Comparison of ENCODE assay signal across 10 cellular contexts in genomic region chr13:96817336-96817941, GRCh38.
DNase-seq lines count a peak whose midpoint lies in the region; ATAC-seq and TF ChIP-seq lines count a peak whose summit lies in the region.
"Had no signal": no experiment of that assay in that cellular context is flagged by ENCODE, and none has a peak within 500 bp of the region (broad histone marks: within the 10 kb centered on the region; RNA-seq: fewer than 3 reads in every experiment).

No MANE protein-coding gene starts in this region.

- H2AFZ ChIP-seq in SK-N-SH (ENCODE audit: low read depth): no peak overlapping the region

- peak; percentile 14 for DNase-seq in SK-N-SH
- no peak for DNase-seq in Peyer's patch
- peak; percentile 14 for DNase-seq in glomerular endothelial cell (ENCODE audit: extremely low read depth, low read depth, low spot score)
- DNase-seq in thyroid gland: no peak
- DNase-seq in activated naive CD4-positive, alpha-beta T cell treated with anti-CD3 and anti-CD28 coated beads, Interleukin-2, amount 10 ng/mL, durations not matched to agents 7 days and 5 days: no peak
- no peak for DNase-seq in T-helper 9 cell
- DNase-seq: CD4-positive, CD25-positive, alpha-beta regulatory T cell; posterior cingulate gyrus had no signal

- H3K4me1 Mint-ChIP-seq in activated naive CD4-positive, alpha-beta T cell treated with anti-CD3 and anti-CD28 coated beads, Interleukin-2, amount 10 ng/mL, durations not matched to agents 7 days and 5 days: no peaks in the 10 kb centered on the region
- H3K4me1 Mint-ChIP-seq: CD4-positive, CD25-positive, alpha-beta regulatory T cell had no signal

- TF ChIP-seq POLR2A in Peyer's patch (IDR thresholded peaks at IDR 0.05) (no peak), thyroid gland (IDR thresholded peaks at IDR 0.05) (no peak)

- no peaks in the 10 kb centered on the region for H3F3A ChIP-seq in SK-N-SH (replicated peaks; ENCODE audit: insufficient read depth)

- CTCF ChIA-PET in SK-N-SH (lab: Yijun Ruan, JAX): interaction anchor here (0.6 to 3.4 kb wide), 66 partner anchors 8 to 906 kb away, joined by 3 to 57 read pairs (median 4); partner anchors contain the start of gene UGGT2
- CTCF ChIA-PET in activated naive CD4-positive, alpha-beta T cell treated with anti-CD3 and anti-CD28 coated beads, Interleukin-2, amount 10 ng/mL, durations not matched to agents 7 days and 5 days (lab: Charles Lee): interaction anchor here (1.2 to 1.3 kb wide), 2 partner anchors 796 to 798 kb away, joined by 5 to 11 read pairs; no protein-coding TSS in a partner anchor

- peak; percentile 78 for TF ChIP-seq RAD21 in SK-N-SH (IDR thresholded peaks at IDR 0.05; ENCODE audit: low read length)

- H3K9me3 ChIP-seq in SK-N-SH (no peaks in the 10 kb centered on the region), Peyer's patch (no peaks in the 10 kb centered on the region), thyroid gland (no peaks in the 10 kb centered on the region)

- intact Hi-C loops in thyroid gland (cut with DNase I): no loop called here

- no peak overlapping the region for H3K4me2 ChIP-seq in SK-N-SH

- WGBS in SK-N-SH (ENCODE audit: low lambda C conversion rate): 4% methylated on average over 4 of the region's 4 CpGs
- 28 to 32% methylated on average over 4 of the region's 4 CpGs for WGBS in thyroid gland, 2 donors

- no peak for ATAC-seq in SK-N-SH treated with all-trans-retinoic acid at 6 μM for 48 hours
- ATAC-seq in HG02970 (IDR thresholded peaks at IDR 0.05; ENCODE audit: low FRiP score, unreplicated experiment): no peak

- H3K27me3 ChIP-seq in SK-N-SH (ENCODE audit: insufficient read depth) (no peaks in the 10 kb centered on the region), Peyer's patch (no peaks in the 10 kb centered on the region), thyroid gland (no peaks in the 10 kb centered on the region)

- TF ChIP-seq CTCF in SK-N-SH (IDR thresholded peaks at IDR 0.05): peak; percentile 66
- peak in 4 of 6 experiments; percentile 33 to 59 (median 50) for TF ChIP-seq CTCF in Peyer's patch (IDR thresholded peaks at IDR 0.05)
- peak in 4 of 6 experiments; percentile 22 to 62 (median 50) for TF ChIP-seq CTCF in thyroid gland (IDR thresholded peaks at IDR 0.05)

- no peaks in the 10 kb centered on the region for H3K27me3 Mint-ChIP-seq in activated naive CD4-positive, alpha-beta T cell treated with anti-CD3 and anti-CD28 coated beads, Interleukin-2, amount 10 ng/mL, durations not matched to agents 7 days and 5 days
- H3K27me3 Mint-ChIP-seq: CD4-positive, CD25-positive, alpha-beta regulatory T cell had no signal

- H3K9me2 ChIP-seq in SK-N-SH: no peaks in the 10 kb centered on the region

- H3K9me3 Mint-ChIP-seq in activated naive CD4-positive, alpha-beta T cell treated with anti-CD3 and anti-CD28 coated beads, Interleukin-2, amount 10 ng/mL, durations not matched to agents 7 days and 5 days: peaks cover 2% of the 10 kb centered on the region

- no peaks in the 10 kb centered on the region for H3K36me3 Mint-ChIP-seq in activated naive CD4-positive, alpha-beta T cell treated with anti-CD3 and anti-CD28 coated beads, Interleukin-2, amount 10 ng/mL, durations not matched to agents 7 days and 5 days
- H3K36me3 Mint-ChIP-seq: CD4-positive, CD25-positive, alpha-beta regulatory T cell had no signal

- no peak overlapping the region for H3K27ac Mint-ChIP-seq in activated naive CD4-positive, alpha-beta T cell treated with anti-CD3 and anti-CD28 coated beads, Interleukin-2, amount 10 ng/mL, durations not matched to agents 7 days and 5 days

- no peaks in the 10 kb centered on the region for H4K20me1 ChIP-seq in SK-N-SH (ENCODE audit: insufficient read depth)

- POLR2A ChIA-PET in SK-N-SH (lab: Yijun Ruan, JAX): no interaction called here

- H3K27ac ChIP-seq in SK-N-SH (ENCODE audit: low read depth in 2 of 2, low read length in 1 of 2): no peak overlapping the region
- no peak overlapping the region for H3K27ac ChIP-seq in Peyer's patch
- H3K27ac ChIP-seq in thyroid gland: no peak overlapping the region

- H3K79me2 ChIP-seq in SK-N-SH (ENCODE audit: insufficient read depth): no peaks in the 10 kb centered on the region

- TF ChIP-seq EP300 in SK-N-SH (IDR thresholded peaks at IDR 0.05; ENCODE audit: borderline replicate concordance in 1 of 2, low read depth in 1 of 2, low read length in 1 of 2): no peak

- H3K36me3 ChIP-seq in SK-N-SH (replicated peaks in 1 of 2; ENCODE audit: control insufficient read depth in 1 of 2, insufficient read depth in 2 of 2, low read length in 1 of 2) (no peaks in the 10 kb centered on the region), Peyer's patch (no peaks in the 10 kb centered on the region), thyroid gland (no peaks in the 10 kb centered on the region)

- H3K9ac ChIP-seq in SK-N-SH: no peak overlapping the region

- H3K4me3 ChIP-seq in SK-N-SH (ENCODE audit: low read depth in 2 of 2, low read length in 1 of 2): no peak overlapping the region
- no peak overlapping the region for H3K4me3 ChIP-seq in Peyer's patch
- no peak overlapping the region for H3K4me3 ChIP-seq in thyroid gland (replicated peaks in 1 of 3)

- H3K4me3 Mint-ChIP-seq in activated naive CD4-positive, alpha-beta T cell treated with anti-CD3 and anti-CD28 coated beads, Interleukin-2, amount 10 ng/mL, durations not matched to agents 7 days and 5 days: no peak overlapping the region
- H3K4me3 Mint-ChIP-seq: CD4-positive, CD25-positive, alpha-beta regulatory T cell had no signal

- H3K4me1 ChIP-seq in SK-N-SH (ENCODE audit: control insufficient read depth in 1 of 2, insufficient read depth in 2 of 2, low read depth in 1 of 2, low read length in 1 of 2): peaks cover 0 to 3% of the 10 kb centered on the region in 2 experiments; a peak in 1 of 4 replicates
- H3K4me1 ChIP-seq in Peyer's patch: no peaks in the 10 kb centered on the region
- peaks cover 6 to 17% of the 10 kb centered on the region in 2 donors for H3K4me1 ChIP-seq in thyroid gland

TF ChIP-seq in SK-N-SH, 30 proteins besides CTCF, POLR2A, EP300 and RAD21:
- TF ChIP-seq SMC3 (IDR thresholded peaks at IDR 0.05; ENCODE audit: low read depth, low read length): peak; percentile 30; the same call in 1 of the 2 replicates
- TF ChIP-seq FOSL2 (IDR thresholded peaks at IDR 0.05; ENCODE audit: borderline replicate concordance, low read depth): no peak
- TF ChIP-seq NRF1 (IDR thresholded peaks at IDR 0.05; ENCODE audit: low read depth, low read length): no peak

TF ChIP-seq in SK-N-SH treated with all-trans-retinoic acid at 6 μM for 48 hours, 23 proteins besides CTCF, POLR2A, EP300 and RAD21 (continues in another document):
- TF ChIP-seq CSRNP3 (CRISPR knock-in tag; IDR thresholded peaks at IDR 0.05) (no peak), BACH2 (CRISPR knock-in tag; IDR thresholded peaks at IDR 0.05; ENCODE audit: borderline replicate concordance) (no peak), TCF4 (CRISPR knock-in tag; IDR thresholded peaks at IDR 0.05; ENCODE audit: borderline replicate concordance) (no peak), ZNF565 (CRISPR knock-in tag; conservative IDR thresholded peaks at IDR 0.05; ENCODE audit: low read depth) (no peak), ESRRG (CRISPR knock-in tag; IDR thresholded peaks at IDR 0.05) (no peak), ZFP30 (CRISPR knock-in tag; IDR thresholded peaks at IDR 0.05) (no peak), PATZ1 (CRISPR knock-in tag; IDR thresholded peaks at IDR 0.05; ENCODE audit: borderline replicate concordance) (no peak), ARNTL (CRISPR knock-in tag; IDR thresholded peaks at IDR 0.05; ENCODE audit: borderline replicate concordance, low read depth) (no peak), RARB (CRISPR knock-in tag; IDR thresholded peaks at IDR 0.05) (no peak)

Comparison
In these comparisons a context has a peak if more than half of its experiments do, and no peak if none do; other contexts are left out.
1. DNase-seq: peak in SK-N-SH (single experiment) and glomerular endothelial cell (single experiment); none in Peyer's patch (0 of 3), thyroid gland (0 of 2), activated naive CD4-positive, alpha-beta T cell treated with anti-CD3 and anti-CD28 coated beads, Interleukin-2, amount 10 ng/mL, durations not matched to agents 7 days and 5 days (single experiment) and T-helper 9 cell (single experiment).
2. Peak in every context shown above with its lines, with median percentiles within 50 percentile points of each other: CTCF ChIP-seq.